In genomic region chr11:115613004-115613403, GRCh38 we compare ENCODE assay signal across 2 cellular contexts.
A peak's percentile ranks its signal among the peaks of the same experiment; 100 is the strongest.
TF ChIP-seq lines count a peak whose summit lies in the region.

No MANE protein-coding gene starts in this region.

TF ChIP-seq in HEK293T, 16 proteins besides CTCF, POLR2A, EP300 and RAD21:
- no peak for TF ChIP-seq FOXM1 (IDR thresholded peaks at IDR 0.05; ENCODE audit: borderline replicate concordance)
- no peak for TF ChIP-seq TARDBP (IDR thresholded peaks at IDR 0.05)
- no peak for TF ChIP-seq LEF1 (IDR thresholded peaks at IDR 0.05; ENCODE audit: borderline replicate concordance)
- TF ChIP-seq ARNT (IDR thresholded peaks at IDR 0.05), result no peak
- peak; percentile 56 for TF ChIP-seq PKNOX1 (IDR thresholded peaks at IDR 0.05)
TF ChIP-seq in HEK293T: peak in this region for 1.

TF ChIP-seq in IMR-90, 13 proteins besides CTCF, POLR2A, EP300 and RAD21:
- no peak for TF ChIP-seq FOS (IDR thresholded peaks at IDR 0.05; ENCODE audit: low read depth, low read length)
